Comparison of ENCODE assay signal across 8 cellular contexts in genomic region chr19:53881482-53882390, GRCh38. TPM values are rescaled to one million over a fixed set of nuclear protein-coding genes. Genes with fewer than 3 reads are reported as not detected.
DNase-seq lines count a peak whose midpoint lies in the region; ATAC-seq and TF ChIP-seq lines count a peak whose summit lies in the region.

Gene PRKCG, plus strand, starts transcription at chr19:53882197. Its CDS starts 298 bp downstream, at chr19:53882495.

- H3K27ac ChIP-seq in heart left ventricle, result no peak within 1 kb of the TSS

- DNase-seq in GM10266 (ENCODE audit: extremely low spot score) (no peak), NOMO-1 treated with DMSO at 0.1 percent for 48 hours (lab: John Stamatoyannopoulos, UW; ENCODE audit: unreplicated experiment) (peak; percentile 14), activated gamma-delta T cell treated with Interleukin-2 at 50 U/mL for 16 hours (peak; percentile 62), heart left ventricle (peak in 4 of 5 donors; percentile 28 to 78 (median 42)), retina (peak; percentile 57), NCI-H1092 treated with DMSO at 0.1 percent for 48 hours (lab: John Stamatoyannopoulos, UW) (no peak)

- H3K36me3 ChIP-seq in heart left ventricle, result peaks cover 0 to under 1% (median 0%) of the 10 kb centered on the region in 9 donors

- H3K9me3 ChIP-seq in heart left ventricle, result no peaks in the 10 kb centered on the region

- no peak for TF ChIP-seq POLR2A in heart left ventricle (IDR thresholded peaks at IDR 0.05)

- TF ChIP-seq CTCF in GM10266 (IDR thresholded peaks at IDR 0.05; ENCODE audit: control insufficient read depth, insufficient read depth, low read depth, missing control alignments), result peak; percentile 45
- TF ChIP-seq CTCF in heart left ventricle (IDR thresholded peaks at IDR 0.05), result peak; percentile 33 to 65 (median 54)

- intact Hi-C loops in heart left ventricle (cut with DNase I), result loop anchor here in 3 of 10 donors (5.0 kb wide), 1 partner anchor 39 kb away; no protein-coding TSS in a partner anchor

- 2 to 5% (median 4%) methylated on average over 27 to 49 of the region's 49 CpGs for WGBS in heart left ventricle, 4 donors

- ATAC-seq in heart left ventricle (no peak), HG03354 (IDR thresholded peaks at IDR 0.05; ENCODE audit: poor library complexity, severe bottlenecking, unreplicated experiment) (no peak), HG03045 (IDR thresholded peaks at IDR 0.05; ENCODE audit: unreplicated experiment) (no peak)

- H3K4me3 ChIP-seq in heart left ventricle, result peak within 1 kb of the TSS; percentile 7 to 53 (median 41)

- peaks cover 0 to 39% (median 14%) of the 10 kb centered on the region in 12 donors for H3K4me1 ChIP-seq in heart left ventricle

- H3K27me3 ChIP-seq in heart left ventricle, result peaks cover 23 to 59% (median 42%) of the 10 kb centered on the region in 9 donors

RNA-seq across cellular contexts. Expression of gene PRKCG, which starts in this region (rescaled TPM):
- under 1 TPM in 1 of 9 donors, not detected in 8; 0.09 TPM for total RNA-seq in heart left ventricle
- not detected for polyA plus RNA-seq in heart left ventricle

Comparison
In these comparisons a context has a peak if more than half of its experiments do, and no peak if none do; other contexts are left out.
1. Peak in DNase-seq and H3K4me3 ChIP-seq in heart left ventricle; RNA of the gene not detected or under 1 TPM.
2. DNase-seq: peak in NOMO-1 treated with DMSO at 0.1 percent for 48 hours (single experiment), activated gamma-delta T cell treated with Interleukin-2 at 50 U/mL for 16 hours (single experiment) and retina (single experiment); none in GM10266 (single experiment) and NCI-H1092 treated with DMSO at 0.1 percent for 48 hours (single experiment).